ENCODE assay signal across 18 cellular contexts in genomic region chr16:87337247-87337646, GRCh38. TPM values are rescaled to one million over a fixed set of nuclear protein-coding genes. Genes with fewer than 3 reads are reported as not detected.
DNase-seq lines count a peak whose midpoint lies in the region; ATAC-seq and TF ChIP-seq lines count a peak whose summit lies in the region.
"Had no signal": no experiment of that assay in that cellular context is flagged by ENCODE, and none has a peak within 500 bp of the region (broad histone marks: within the 10 kb centered on the region; RNA-seq: fewer than 3 reads in every experiment).

No MANE protein-coding gene starts in this region.

- H3K9me3 Mint-ChIP-seq in brain, result peaks cover 0 to 1% (median 0%) of the 10 kb centered on the region in 5 experiments
- H3K9me3 Mint-ChIP-seq in stimulated activated naive B cell treated with anti-CD40 and anti-IgM and Interleukin-4, amounts not matched to agents 10 μg/mL and 1 μg/mL and 100 μg/mL, for 72 hours, result peaks cover 0 to 2% of the 10 kb centered on the region in 2 donors
- H3K9me3 Mint-ChIP-seq: activated T-cell treated with anti-CD3 and anti-CD28 coated beads, Interleukin-2, amount 50 U/mL, for 72 hours; HFFc6; immature natural killer cell had no signal

- no peaks in the 10 kb centered on the region for H3K4me1 ChIP-seq in right cardiac atrium (ENCODE audit: control insufficient read depth, insufficient read depth, low read length)
- H3K4me1 ChIP-seq in left ventricle myocardium inferior, result no peaks in the 10 kb centered on the region
- H3K4me1 ChIP-seq in lower lobe of right lung, result no peaks in the 10 kb centered on the region

- WGBS in right cardiac atrium, result 77% methylated on average over 13 of the region's 13 CpGs

- H3K9me3 ChIP-seq in right cardiac atrium (ENCODE audit: control insufficient read depth, low read length) (no peaks in the 10 kb centered on the region), left ventricle myocardium inferior (replicated peaks) (no peaks in the 10 kb centered on the region), lower lobe of right lung (no peaks in the 10 kb centered on the region)
- H3K9me3 ChIP-seq: neutrophil had no signal

- H3K4me1 Mint-ChIP-seq in brain, result no peaks in the 10 kb centered on the region
- peaks cover 13 to 16% of the 10 kb centered on the region in 2 donors for H3K4me1 Mint-ChIP-seq in stimulated activated naive B cell treated with anti-CD40 and anti-IgM and Interleukin-4, amounts not matched to agents 10 μg/mL and 1 μg/mL and 100 μg/mL, for 72 hours

- H3K36me3 Mint-ChIP-seq in brain, result peaks cover 41% of the 10 kb centered on the region
- peaks cover 43 to 60% of the 10 kb centered on the region in 2 donors for H3K36me3 Mint-ChIP-seq in stimulated activated naive B cell treated with anti-CD40 and anti-IgM and Interleukin-4, amounts not matched to agents 10 μg/mL and 1 μg/mL and 100 μg/mL, for 72 hours

- no peak overlapping the region for H3K4me3 Mint-ChIP-seq in brain
- H3K4me3 Mint-ChIP-seq in stimulated activated naive B cell treated with anti-CD40 and anti-IgM and Interleukin-4, amounts not matched to agents 10 μg/mL and 1 μg/mL and 100 μg/mL, for 72 hours, result peak overlapping the region in 1 of 2 donors; percentile 44
- H3K4me3 Mint-ChIP-seq: activated T-cell treated with anti-CD3 and anti-CD28 coated beads, Interleukin-2, amount 50 U/mL, for 72 hours; HFFc6; immature natural killer cell had no signal

- H3K27me3 Mint-ChIP-seq in brain, result peaks cover 3% of the 10 kb centered on the region
- no peaks in the 10 kb centered on the region for H3K27me3 Mint-ChIP-seq in stimulated activated naive B cell treated with anti-CD40 and anti-IgM and Interleukin-4, amounts not matched to agents 10 μg/mL and 1 μg/mL and 100 μg/mL, for 72 hours

- ATAC-seq in right cardiac atrium, result no peak
- ATAC-seq in stimulated activated naive B cell treated with anti-CD40 and anti-IgM and Interleukin-4, amounts not matched to agents 10 μg/mL and 1 μg/mL and 100 μg/mL, for 72 hours (replicated peaks), result peak; percentile 34 to 47
- ATAC-seq in GM19328 (IDR thresholded peaks at IDR 0.05; ENCODE audit: unreplicated experiment), result no peak
- no peak for ATAC-seq in lower lobe of right lung
- no peak for ATAC-seq in GM18858 (IDR thresholded peaks at IDR 0.05; ENCODE audit: unreplicated experiment)
- ATAC-seq: activated T-cell treated with anti-CD3 and anti-CD28 coated beads, Interleukin-2, amount 50 U/mL, for 72 hours had no signal

- H3K36me3 ChIP-seq in left ventricle myocardium inferior (peaks cover 77% of the 10 kb centered on the region), lower lobe of right lung (peaks cover 79% of the 10 kb centered on the region)

- peak overlapping the region; percentile 22 to 75 (median 67) for H3K27ac Mint-ChIP-seq in brain
- no peak overlapping the region for H3K27ac Mint-ChIP-seq in stimulated activated naive B cell treated with anti-CD40 and anti-IgM and Interleukin-4, amounts not matched to agents 10 μg/mL and 1 μg/mL and 100 μg/mL, for 72 hours
- H3K27ac Mint-ChIP-seq: activated T-cell treated with anti-CD3 and anti-CD28 coated beads, Interleukin-2, amount 50 U/mL, for 72 hours; HFFc6 had no signal

- H3K4me3 ChIP-seq in right cardiac atrium (ENCODE audit: low read length), result no peak overlapping the region
- no peak overlapping the region for H3K4me3 ChIP-seq in left ventricle myocardium inferior
- no peak overlapping the region for H3K4me3 ChIP-seq in lower lobe of right lung

- intact Hi-C loops in right cardiac atrium (cut with DNase I) (no loop called here), left ventricle myocardium inferior (cut with micrococcal nuclease) (no loop called here), lower lobe of right lung (cut with DNase I) (no loop called here)

- no peaks in the 10 kb centered on the region for H3K27me3 ChIP-seq in right cardiac atrium (ENCODE audit: control insufficient read depth, insufficient read depth)
- H3K27me3 ChIP-seq in left ventricle myocardium inferior (ENCODE audit: low read depth), result no peaks in the 10 kb centered on the region
- no peaks in the 10 kb centered on the region for H3K27me3 ChIP-seq in lower lobe of right lung (ENCODE audit: low read depth)

- H3K27ac ChIP-seq in right cardiac atrium (ENCODE audit: low read length) (no peak overlapping the region), left ventricle myocardium inferior (replicated peaks) (no peak overlapping the region), lower lobe of right lung (no peak overlapping the region)
- H3K27ac ChIP-seq: neutrophil had no signal

- no peak for TF ChIP-seq CTCF in left ventricle myocardium inferior (IDR thresholded peaks at IDR 0.05; ENCODE audit: borderline replicate concordance)
- no peak for TF ChIP-seq CTCF in brain (conservative IDR thresholded peaks at IDR 0.05)
- TF ChIP-seq CTCF in lower lobe of right lung (IDR thresholded peaks at IDR 0.05), result no peak

- in situ Hi-C loops in KBM-7 (cut with MboI; ENCODE audit: low pct_unique_long_range_greater_than_20kb, low sequenced_read_pairs), result no loop called here

- DNase-seq in right cardiac atrium (peak in 2 of 3 donors; percentile 5 to 19), left ventricle myocardium inferior (no peak), KBM-7 (peak; percentile 11), lower lobe of right lung (no peak)
- no peak for DNase-seq in stimulated activated naive B cell treated with anti-CD40 and anti-IgM and Interleukin-4, amounts not matched to agents 10 μg/mL and 1 μg/mL and 100 μg/mL, for 72 hours
- DNase-seq: activated CD4-positive, alpha-beta T cell treated with anti-CD3 and anti-CD28 coated beads, Interleukin-2, amount 50 U/mL, for 48 hours; activated T-cell treated with anti-CD3 and anti-CD28 coated beads, Interleukin-2, amount 50 U/mL, for 72 hours; HFFc6; immature natural killer cell; NCI-H1417 treated with DMSO at 0.1 percent for 48 hours; NCI-H526; small intestine; stimulated activated CD4-positive, alpha-beta T cell treated with anti-CD3 and anti-CD28 coated beads, Interleukin-2, amount 100 ng/mL, for 48 hours; T-helper 1 cell had no signal

RNA-seq across cellular contexts. Expression of gene C16orf95, which starts 20.1 kb away (rescaled TPM):
- total RNA-seq in right cardiac atrium, result 1 to 10 TPM; 3.4 to 5.4 (median 4.2) TPM
- polyA plus RNA-seq in right cardiac atrium, result 4.7 TPM
- total RNA-seq in left ventricle myocardium inferior, result 3.2 TPM
- polyA plus RNA-seq in brain (ENCODE audit: insufficient read depth, low read depth, low replicate concordance), result 5.0 TPM
- 3.0 TPM for total RNA-seq in lower lobe of right lung

RNA-seq across cellular contexts. Expression of gene FBXO31, which starts 46.3 kb away (rescaled TPM):
- 10 to 100 TPM; 47.8 to 66.1 (median 57.5) TPM for total RNA-seq in right cardiac atrium
- 24.3 TPM for polyA plus RNA-seq in right cardiac atrium
- 74.5 TPM for total RNA-seq in left ventricle myocardium inferior
- 33.4 TPM for polyA plus RNA-seq in brain (ENCODE audit: insufficient read depth, low read depth, low replicate concordance)
- 26.2 TPM for total RNA-seq in lower lobe of right lung

RNA-seq across cellular contexts. Expression of gene MAP1LC3B, which starts 54.9 kb away (rescaled TPM):
- total RNA-seq in right cardiac atrium (100 to 1,000 TPM in 3 of 4 donors, 10 to 100 TPM in 1; 87.7 to 114 (median 108) TPM), left ventricle myocardium inferior (131 TPM), lower lobe of right lung (64.5 TPM)
- polyA plus RNA-seq in right cardiac atrium (115 TPM), brain (ENCODE audit: insufficient read depth, low read depth, low replicate concordance) (82.0 TPM)

Comparison
In these comparisons a context has a peak if more than half of its experiments do, and no peak if none do; other contexts are left out.
1. DNase-seq: peak in right cardiac atrium (2 of 3) and KBM-7 (single experiment); none in left ventricle myocardium inferior (single experiment), stimulated activated naive B cell treated with anti-CD40 and anti-IgM and Interleukin-4, amounts not matched to agents 10 μg/mL and 1 μg/mL and 100 μg/mL, for 72 hours (single experiment) and lower lobe of right lung (single experiment).
2. ATAC-seq: peak in stimulated activated naive B cell treated with anti-CD40 and anti-IgM and Interleukin-4, amounts not matched to agents 10 μg/mL and 1 μg/mL and 100 μg/mL, for 72 hours (2 of 2); none in right cardiac atrium (0 of 2), GM19328 (single experiment), lower lobe of right lung (0 of 2) and GM18858 (single experiment).